12 cellular contexts compared by ENCODE assay signal in genomic region chr7:461453-462172, GRCh38. TPM values are rescaled to one million over a fixed set of nuclear protein-coding genes. Genes with fewer than 3 reads are reported as not detected.
A peak's percentile ranks its signal among the peaks of the same experiment; 100 is the strongest.
DNase-seq lines count a peak whose midpoint lies in the region; ATAC-seq and TF ChIP-seq lines count a peak whose summit lies in the region.
"Had no signal": no experiment of that assay in that cellular context is flagged by ENCODE, and none has a peak within 500 bp of the region (broad histone marks: within the 10 kb centered on the region; RNA-seq: fewer than 3 reads in every experiment).

No MANE protein-coding gene starts in this region.

- H3K4me3 ChIP-seq in choroid plexus epithelial cell (ENCODE audit: low read depth, low read length) (no peak overlapping the region), spleen (no peak overlapping the region)

- TF ChIP-seq EP300 in Ishikawa (IDR thresholded peaks at IDR 0.05; ENCODE audit: borderline replicate concordance) = peak; percentile 97

- TF ChIP-seq CTCF in choroid plexus epithelial cell (conservative IDR thresholded peaks at IDR 0.05; ENCODE audit: low read depth, low read length) = no peak
- no peak for TF ChIP-seq CTCF in spleen (IDR thresholded peaks at IDR 0.05 in 8 of 11, conservative IDR thresholded peaks at IDR 0.05 in 3 of 11)
- no peak for TF ChIP-seq CTCF in GM13976 (IDR thresholded peaks at IDR 0.05; ENCODE audit: borderline replicate concordance, control extremely low read depth, extremely low read depth, insufficient read depth, missing control alignments)

- H3K9me3 ChIP-seq in spleen = no peaks in the 10 kb centered on the region
- H3K9me3 ChIP-seq: BE2C had no signal

- in situ Hi-C loops in GM13976 (cut with MboI; ENCODE audit: low sequenced_read_pairs, unreplicated experiment) = no loop called here

- no peak for TF ChIP-seq POLR2A in spleen (IDR thresholded peaks at IDR 0.05)

- peak; percentile 8; the same call in 1 of the 2 replicates for TF ChIP-seq RAD21 in Ishikawa (IDR thresholded peaks at IDR 0.05; ENCODE audit: low read depth)

- H3K36me3 ChIP-seq in spleen = no peaks in the 10 kb centered on the region
- H3K36me3 ChIP-seq: BE2C had no signal

- no peaks in the 10 kb centered on the region for H3K27me3 ChIP-seq in spleen (replicated peaks in 1 of 7)
- H3K27me3 ChIP-seq: BE2C had no signal

- DNase-seq in choroid plexus epithelial cell (ENCODE audit: low read depth) = peak; percentile 28
- peak; percentile 22 to 68 for DNase-seq in lung microvascular endothelial cell (ENCODE audit: low read depth in 2 of 2)
- DNase-seq in spleen = peak; percentile 77
- no peak for DNase-seq in GM13976 (ENCODE audit: low spot score)
- DNase-seq: amniotic stem cell, NCI-H1694 treated with DMSO at 0.1 percent for 48 hours had no signal

- H3K27ac ChIP-seq in spleen = peak overlapping the region in 7 of 8 donors; percentile 34 to 78 (median 69)
- H3K27ac ChIP-seq: epithelial cell of prostate had no signal

- WGBS in spleen, 5 donors = 59 to 73% (median 66%) methylated on average over 29 of the region's 29 CpGs

- ATAC-seq in GM21786 (IDR thresholded peaks at IDR 0.05; ENCODE audit: unreplicated experiment) (no peak), GM19463 (IDR thresholded peaks at IDR 0.05; ENCODE audit: unreplicated experiment) (no peak), GM21423 (IDR thresholded peaks at IDR 0.05; ENCODE audit: unreplicated experiment) (no peak)

- peaks cover 17 to 61% (median 34%) of the 10 kb centered on the region in 6 donors for H3K4me1 ChIP-seq in spleen
- H3K4me1 ChIP-seq: BE2C had no signal

- intact Hi-C loops in spleen (cut with DNase I; ENCODE audit: low total_unique reads) = no loop called here

TF ChIP-seq in Ishikawa, 13 proteins besides CTCF, POLR2A, EP300 and RAD21:
- peak; percentile 82 for TF ChIP-seq EGR1 (IDR thresholded peaks at IDR 0.05)
- peak; percentile 98 for TF ChIP-seq TCF12 (IDR thresholded peaks at IDR 0.05; ENCODE audit: low read depth)
- peak; percentile 90 for TF ChIP-seq CEBPB (IDR thresholded peaks at IDR 0.05)
- TF ChIP-seq YY1 (IDR thresholded peaks at IDR 0.05; ENCODE audit: low read depth) = 0 out of 2 replicates have a peak, but pooled peaks have one; percentile 21
- 0 out of 2 replicates have a peak, but pooled peaks have one; percentile 7 for TF ChIP-seq USF1 (IDR thresholded peaks at IDR 0.05)
- no peak for TF ChIP-seq CREB1 (IDR thresholded peaks at IDR 0.05; ENCODE audit: low read depth)
- peak; percentile 98 for TF ChIP-seq TEAD4 (IDR thresholded peaks at IDR 0.05)
- no peak for TF ChIP-seq REST (IDR thresholded peaks at IDR 0.05; ENCODE audit: low read depth)
- no peak; the same call in 1 of the 2 replicates for TF ChIP-seq TAF1 (IDR thresholded peaks at IDR 0.05; ENCODE audit: low read depth)
- peak; percentile 91 for TF ChIP-seq NFIC (IDR thresholded peaks at IDR 0.05)
- TF ChIP-seq ZBTB7A (IDR thresholded peaks at IDR 0.05; ENCODE audit: low read depth) = peak; percentile 91
- peak; percentile 86 for TF ChIP-seq FOXM1 (IDR thresholded peaks at IDR 0.05; ENCODE audit: borderline replicate concordance, low read depth)
- TF ChIP-seq MAX (IDR thresholded peaks at IDR 0.05) = peak; percentile 13; the same call in 1 of the 2 replicates

RNA-seq across cellular contexts. Expression of gene PDGFA, which starts 58.0 kb away (rescaled TPM):
- total RNA-seq in lung microvascular endothelial cell (46.2 and 94.8 TPM in 2 replicates), spleen (10 to 100 TPM; 16.1 to 49.5 (median 24.5) TPM)
- 10 to 100 TPM in 1 of 3 donors, 1 to 10 TPM in 2; 6.1 to 16.8 (median 9.9) TPM for polyA plus RNA-seq in spleen
